Comparison of ENCODE assay signal across 12 cellular contexts in the genomic region with DNA sequence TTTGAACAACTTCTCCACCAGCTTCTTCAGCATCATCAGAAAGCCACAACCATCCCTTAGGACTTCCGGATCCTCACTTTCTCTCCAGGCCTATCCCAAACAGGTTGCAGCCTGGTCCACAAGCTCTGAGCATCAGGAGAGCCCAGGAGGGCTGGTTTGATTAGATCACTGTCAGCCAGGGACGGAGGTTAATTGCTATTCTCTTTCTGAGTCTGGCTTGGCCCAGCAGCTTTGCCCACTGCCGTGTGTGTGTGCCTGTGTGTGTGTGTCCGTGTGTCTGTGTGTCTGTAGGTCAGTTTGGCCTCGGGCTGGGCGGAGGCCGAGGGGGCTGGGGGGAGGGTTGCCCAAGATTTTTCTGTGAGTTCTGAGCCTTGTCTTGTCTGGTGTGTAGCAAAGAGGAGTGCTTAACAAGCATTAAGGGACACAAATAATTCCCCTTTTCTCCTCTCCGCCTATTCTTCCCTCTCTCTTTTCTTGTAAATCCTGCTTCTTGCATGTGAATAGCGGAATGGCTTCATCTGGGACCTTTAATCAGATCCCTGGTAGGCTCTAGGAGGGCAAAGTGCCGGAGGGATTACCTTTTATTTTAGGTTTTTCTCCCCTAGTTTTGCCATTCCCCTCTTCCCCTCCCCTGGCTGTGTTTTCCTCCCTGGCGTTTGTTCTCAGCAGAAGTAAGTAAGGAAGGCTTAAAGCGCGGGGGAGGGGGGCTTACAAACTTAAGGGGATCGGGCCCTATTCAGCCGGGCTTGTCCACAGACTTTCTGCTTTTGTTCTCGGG.
"Had no signal": no experiment of that assay in that cellular context is flagged by ENCODE, and none has a peak within 500 bp of the region (broad histone marks: within the 10 kb centered on the region; RNA-seq: fewer than 3 reads in every experiment).

No MANE protein-coding gene starts in this region.

- H3K4me1 Mint-ChIP-seq: activated CD4-positive, alpha-beta memory T cell treated with anti-CD3 and anti-CD28 coated beads, Interleukin-2, amount 10 ng/mL, durations not matched to agents 7 days and 5 days; activated naive CD8-positive, alpha-beta T cell treated with anti-CD3 and anti-CD28 coated beads, Interleukin-2, amount 10 ng/mL, durations not matched to agents 7 days and 5 days; natural killer cell; stimulated activated naive B cell treated with anti-CD40 and anti-IgM and Interleukin-4, amounts not matched to agents 10 μg/mL and 1 μg/mL and 100 μg/mL, for 72 hours had no signal

- H3K27ac ChIP-seq: foreskin keratinocyte, heart left ventricle, psoas muscle, right lobe of liver, transverse colon had no signal

- H3K36me3 Mint-ChIP-seq: activated naive CD8-positive, alpha-beta T cell treated with anti-CD3 and anti-CD28 coated beads, Interleukin-2, amount 10 ng/mL, durations not matched to agents 7 days and 5 days; natural killer cell; stimulated activated naive B cell treated with anti-CD40 and anti-IgM and Interleukin-4, amounts not matched to agents 10 μg/mL and 1 μg/mL and 100 μg/mL, for 72 hours had no signal

- H3K4me1 ChIP-seq: foreskin keratinocyte, heart left ventricle, psoas muscle, right lobe of liver, transverse colon had no signal

- DNase-seq: activated CD4-positive, alpha-beta memory T cell treated with anti-CD3 and anti-CD28 coated beads, Interleukin-2, amount 10 ng/mL, durations not matched to agents 7 days and 5 days; activated naive CD8-positive, alpha-beta T cell treated with anti-CD3 and anti-CD28 coated beads, Interleukin-2, amount 10 ng/mL, durations not matched to agents 7 days and 5 days; aorta; foreskin keratinocyte; heart left ventricle; mammary epithelial cell; natural killer cell; psoas muscle; right lobe of liver; stimulated activated naive B cell treated with anti-CD40 and anti-IgM and Interleukin-4, amounts not matched to agents 10 μg/mL and 1 μg/mL and 100 μg/mL, for 72 hours; transverse colon had no signal

- H3K4me3 ChIP-seq: heart left ventricle, psoas muscle, right lobe of liver, transverse colon had no signal

- H3K9me3 ChIP-seq: psoas muscle, right lobe of liver, transverse colon had no signal

- H3K27me3 ChIP-seq: right lobe of liver had no signal

- H3K4me3 Mint-ChIP-seq: activated CD4-positive, alpha-beta memory T cell treated with anti-CD3 and anti-CD28 coated beads, Interleukin-2, amount 10 ng/mL, durations not matched to agents 7 days and 5 days; activated naive CD8-positive, alpha-beta T cell treated with anti-CD3 and anti-CD28 coated beads, Interleukin-2, amount 10 ng/mL, durations not matched to agents 7 days and 5 days; natural killer cell; stimulated activated naive B cell treated with anti-CD40 and anti-IgM and Interleukin-4, amounts not matched to agents 10 μg/mL and 1 μg/mL and 100 μg/mL, for 72 hours had no signal

- ATAC-seq: foreskin keratinocyte; heart left ventricle; left lobe of liver; natural killer cell; psoas muscle; right lobe of liver; stimulated activated naive B cell treated with anti-CD40 and anti-IgM and Interleukin-4, amounts not matched to agents 10 μg/mL and 1 μg/mL and 100 μg/mL, for 72 hours had no signal

- H3K36me3 ChIP-seq: heart left ventricle, right lobe of liver, transverse colon had no signal

- H3K27ac Mint-ChIP-seq: activated CD4-positive, alpha-beta memory T cell treated with anti-CD3 and anti-CD28 coated beads, Interleukin-2, amount 10 ng/mL, durations not matched to agents 7 days and 5 days; activated naive CD8-positive, alpha-beta T cell treated with anti-CD3 and anti-CD28 coated beads, Interleukin-2, amount 10 ng/mL, durations not matched to agents 7 days and 5 days; natural killer cell; stimulated activated naive B cell treated with anti-CD40 and anti-IgM and Interleukin-4, amounts not matched to agents 10 μg/mL and 1 μg/mL and 100 μg/mL, for 72 hours had no signal

- H3K9me3 Mint-ChIP-seq: natural killer cell had no signal
